8 cellular contexts compared by ENCODE assay signal in genomic region chr11:108069947-108070346, GRCh38. TPM values are rescaled to one million over a fixed set of nuclear protein-coding genes. Genes with fewer than 3 reads are reported as not detected.
DNase-seq lines count a peak whose midpoint lies in the region; ATAC-seq and TF ChIP-seq lines count a peak whose summit lies in the region.

No MANE protein-coding gene starts in this region.

- CTCF ChIA-PET in HEK293T (lab: Yijun Ruan, JAX) = no interaction called here

- POLR2A ChIA-PET in HEK293T (lab: Yijun Ruan, JAX) = no interaction called here

- H3K4me3 ChIP-seq in Loucy (ENCODE audit: low read length, poor library complexity, severe bottlenecking) (no peak overlapping the region), MG63 (no peak overlapping the region)

- peak overlapping the region; percentile 1 for H3K4me2 ChIP-seq in Loucy (ENCODE audit: low read depth, low read length, poor library complexity, severe bottlenecking)

- H3F3A ChIP-seq in Loucy (ENCODE audit: low read depth) = no peaks in the 10 kb centered on the region

- H4K20me1 ChIP-seq in Loucy (ENCODE audit: insufficient read depth, low read length, poor library complexity, severe bottlenecking) = peaks cover 3% of the 10 kb centered on the region

- H3K27me3 ChIP-seq in Loucy (ENCODE audit: insufficient read depth, low read length, poor library complexity, severe bottlenecking) = no peaks in the 10 kb centered on the region
- no peaks in the 10 kb centered on the region for H3K27me3 ChIP-seq in MG63

- no peaks in the 10 kb centered on the region for H3K4me1 ChIP-seq in Loucy (ENCODE audit: insufficient read depth, low read length, poor library complexity, severe bottlenecking)

- H3K36me3 ChIP-seq in Loucy (ENCODE audit: insufficient read depth, low read length) (peaks cover 59% of the 10 kb centered on the region), MG63 (peaks cover 29% of the 10 kb centered on the region)

- peak; percentile 82 for ATAC-seq in GM18907 (IDR thresholded peaks at IDR 0.05; ENCODE audit: unreplicated experiment)

- TF ChIP-seq CTCF in Loucy (conservative IDR thresholded peaks at IDR 0.05; ENCODE audit: low read length) = no peak

- H2AFZ ChIP-seq in Loucy (ENCODE audit: low read length) = no peak overlapping the region

- H3K79me2 ChIP-seq in Loucy (ENCODE audit: insufficient read depth, low read length) = no peaks in the 10 kb centered on the region

- DNase-seq in AG08396 (ENCODE audit: low spot score) = peak; percentile 36
- DNase-seq in fibroblast of gingiva (ENCODE audit: low read depth) = peak; percentile 34
- DNase-seq in HEK293T (ENCODE audit: extremely low spot score) = no peak
- no peak for DNase-seq in anterior cingulate cortex (lab: John Stamatoyannopoulos, UW)
- DNase-seq in MG63 = no peak
- DNase-seq in midbrain (lab: John Stamatoyannopoulos, UW) = no peak

- no peaks in the 10 kb centered on the region for H3K9me3 ChIP-seq in Loucy (ENCODE audit: insufficient read depth, low read depth, low read length)
- H3K9me3 ChIP-seq in MG63 = no peaks in the 10 kb centered on the region

- H3K9ac ChIP-seq in Loucy (ENCODE audit: low read depth, low read length, poor library complexity, severe bottlenecking) = no peak overlapping the region

- H3K9me2 ChIP-seq in Loucy (replicated peaks; ENCODE audit: low read depth, low read length) = no peaks in the 10 kb centered on the region

TF ChIP-seq in HEK293T, 16 proteins besides CTCF, POLR2A, EP300 and RAD21:
- TF ChIP-seq FOXK2 (IDR thresholded peaks at IDR 0.05) (no peak), SUZ12 (IDR thresholded peaks at IDR 0.05) (no peak), NFRKB (IDR thresholded peaks at IDR 0.05) (no peak), CTBP1 (IDR thresholded peaks at IDR 0.05; ENCODE audit: borderline replicate concordance) (no peak), BHLHE40 (IDR thresholded peaks at IDR 0.05; ENCODE audit: borderline replicate concordance) (no peak), FOXM1 (IDR thresholded peaks at IDR 0.05; ENCODE audit: borderline replicate concordance) (no peak), L3MBTL2 (conservative IDR thresholded peaks at IDR 0.05) (no peak)
- TF ChIP-seq, protein P1, sequence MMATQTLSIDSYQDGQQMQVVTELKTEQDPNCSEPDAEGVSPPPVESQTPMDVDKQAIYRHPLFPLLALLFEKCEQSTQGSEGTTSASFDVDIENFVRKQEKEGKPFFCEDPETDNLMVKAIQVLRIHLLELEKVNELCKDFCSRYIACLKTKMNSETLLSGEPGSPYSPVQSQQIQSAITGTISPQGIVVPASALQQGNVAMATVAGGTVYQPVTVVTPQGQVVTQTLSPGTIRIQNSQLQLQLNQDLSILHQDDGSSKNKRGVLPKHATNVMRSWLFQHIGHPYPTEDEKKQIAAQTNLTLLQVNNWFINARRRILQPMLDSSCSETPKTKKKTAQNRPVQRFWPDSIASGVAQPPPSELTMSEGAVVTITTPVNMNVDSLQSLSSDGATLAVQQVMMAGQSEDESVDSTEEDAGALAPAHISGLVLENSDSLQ (IDR thresholded peaks at IDR 0.05) = no peak

RNA-seq across cellular contexts. Expression of gene ACAT1, which starts 51.4 kb away (rescaled TPM):
- total RNA-seq in MG63 (2014; rRNA removed; shearing (Covaris generic); ENCODE audit: low replicate concordance) = 201 and 249 TPM in 2 replicates

Comparison
In these comparisons a context has a peak if more than half of its experiments do, and no peak if none do; other contexts are left out.
1. DNase-seq: peak in AG08396 (single experiment) and fibroblast of gingiva (single experiment); none in HEK293T (single experiment), anterior cingulate cortex (0 of 58), MG63 (single experiment) and midbrain (single experiment).